Comparison of ENCODE assay signal across 1 cellular context in the genomic region with DNA sequence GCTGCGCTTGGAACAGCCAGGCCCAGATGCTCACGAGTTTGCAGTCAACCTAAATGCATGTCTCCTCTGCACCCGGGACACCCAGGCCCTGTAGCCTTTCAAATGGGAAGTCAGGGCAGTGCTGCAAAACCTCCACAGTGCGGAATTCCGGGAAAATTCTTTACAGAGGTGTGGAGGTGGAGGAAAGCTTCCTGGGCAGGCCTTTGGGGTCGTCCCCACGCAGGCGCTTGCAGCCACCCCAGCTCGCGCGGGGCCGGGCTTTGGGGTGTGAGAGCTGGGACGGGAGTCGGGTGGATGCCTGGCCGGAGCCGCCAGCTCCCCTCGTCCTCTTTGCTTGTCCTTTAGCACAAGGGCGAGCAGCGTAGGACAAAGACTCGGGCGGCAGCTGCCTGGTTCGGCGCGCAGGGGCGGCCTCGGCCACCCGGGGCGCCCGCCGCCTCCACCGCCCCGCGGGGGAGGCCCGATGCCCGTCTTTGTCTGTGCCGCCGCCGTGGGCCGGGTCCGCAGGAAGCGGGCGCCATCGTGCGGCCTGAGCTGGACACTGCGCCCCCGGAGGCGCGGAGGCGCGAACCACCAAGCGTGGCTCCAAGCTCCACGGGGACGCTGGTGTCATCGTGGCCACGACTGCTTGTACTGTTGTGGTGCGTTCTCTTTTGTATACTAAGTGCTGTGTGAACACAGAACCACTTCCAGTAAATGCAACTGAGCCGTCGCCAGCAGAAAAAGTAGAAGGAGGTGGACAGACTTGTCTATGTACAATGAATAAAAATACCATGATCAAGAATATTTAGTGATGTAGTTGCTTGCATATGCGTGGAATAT.
TF ChIP-seq lines count a peak whose summit lies in the region.

No MANE protein-coding gene starts in this region.

TF ChIP-seq in K562, 482 proteins besides CTCF, POLR2A, EP300 and RAD21:
- TF ChIP-seq POU5F1 (IDR thresholded peaks at IDR 0.05; ENCODE audit: borderline replicate concordance, low read depth, low read length, partially characterized antibody): no peak
- TF ChIP-seq, protein P1, sequence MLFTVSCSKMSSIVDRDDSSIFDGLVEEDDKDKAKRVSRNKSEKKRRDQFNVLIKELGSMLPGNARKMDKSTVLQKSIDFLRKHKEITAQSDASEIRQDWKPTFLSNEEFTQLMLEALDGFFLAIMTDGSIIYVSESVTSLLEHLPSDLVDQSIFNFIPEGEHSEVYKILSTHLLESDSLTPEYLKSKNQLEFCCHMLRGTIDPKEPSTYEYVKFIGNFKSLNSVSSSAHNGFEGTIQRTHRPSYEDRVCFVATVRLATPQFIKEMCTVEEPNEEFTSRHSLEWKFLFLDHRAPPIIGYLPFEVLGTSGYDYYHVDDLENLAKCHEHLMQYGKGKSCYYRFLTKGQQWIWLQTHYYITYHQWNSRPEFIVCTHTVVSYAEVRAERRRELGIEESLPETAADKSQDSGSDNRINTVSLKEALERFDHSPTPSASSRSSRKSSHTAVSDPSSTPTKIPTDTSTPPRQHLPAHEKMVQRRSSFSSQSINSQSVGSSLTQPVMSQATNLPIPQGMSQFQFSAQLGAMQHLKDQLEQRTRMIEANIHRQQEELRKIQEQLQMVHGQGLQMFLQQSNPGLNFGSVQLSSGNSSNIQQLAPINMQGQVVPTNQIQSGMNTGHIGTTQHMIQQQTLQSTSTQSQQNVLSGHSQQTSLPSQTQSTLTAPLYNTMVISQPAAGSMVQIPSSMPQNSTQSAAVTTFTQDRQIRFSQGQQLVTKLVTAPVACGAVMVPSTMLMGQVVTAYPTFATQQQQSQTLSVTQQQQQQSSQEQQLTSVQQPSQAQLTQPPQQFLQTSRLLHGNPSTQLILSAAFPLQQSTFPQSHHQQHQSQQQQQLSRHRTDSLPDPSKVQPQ (CRISPR knock-in tag; IDR thresholded peaks at IDR 0.05; ENCODE audit: borderline replicate concordance): no peak
- TF ChIP-seq TBP (optimal IDR thresholded peaks at IDR 0.05; ENCODE audit: low read depth, low read length): no peak
- TF ChIP-seq HNRNPL (IDR thresholded peaks at IDR 0.05; ENCODE audit: low read depth, low read length): peak; percentile 62; the same call in 1 of the 2 replicates
- TF ChIP-seq SMC3 (conservative IDR thresholded peaks at IDR 0.05; ENCODE audit: insufficient read depth, low read depth, low read length): peak; percentile 74
- no peak for TF ChIP-seq PPARD (CRISPR knock-in tag; IDR thresholded peaks at IDR 0.05)
- peak; percentile 39 for TF ChIP-seq ZFP36 (IDR thresholded peaks at IDR 0.05; ENCODE audit: low read depth, low read length, partially characterized antibody)
- TF ChIP-seq, protein P2, sequence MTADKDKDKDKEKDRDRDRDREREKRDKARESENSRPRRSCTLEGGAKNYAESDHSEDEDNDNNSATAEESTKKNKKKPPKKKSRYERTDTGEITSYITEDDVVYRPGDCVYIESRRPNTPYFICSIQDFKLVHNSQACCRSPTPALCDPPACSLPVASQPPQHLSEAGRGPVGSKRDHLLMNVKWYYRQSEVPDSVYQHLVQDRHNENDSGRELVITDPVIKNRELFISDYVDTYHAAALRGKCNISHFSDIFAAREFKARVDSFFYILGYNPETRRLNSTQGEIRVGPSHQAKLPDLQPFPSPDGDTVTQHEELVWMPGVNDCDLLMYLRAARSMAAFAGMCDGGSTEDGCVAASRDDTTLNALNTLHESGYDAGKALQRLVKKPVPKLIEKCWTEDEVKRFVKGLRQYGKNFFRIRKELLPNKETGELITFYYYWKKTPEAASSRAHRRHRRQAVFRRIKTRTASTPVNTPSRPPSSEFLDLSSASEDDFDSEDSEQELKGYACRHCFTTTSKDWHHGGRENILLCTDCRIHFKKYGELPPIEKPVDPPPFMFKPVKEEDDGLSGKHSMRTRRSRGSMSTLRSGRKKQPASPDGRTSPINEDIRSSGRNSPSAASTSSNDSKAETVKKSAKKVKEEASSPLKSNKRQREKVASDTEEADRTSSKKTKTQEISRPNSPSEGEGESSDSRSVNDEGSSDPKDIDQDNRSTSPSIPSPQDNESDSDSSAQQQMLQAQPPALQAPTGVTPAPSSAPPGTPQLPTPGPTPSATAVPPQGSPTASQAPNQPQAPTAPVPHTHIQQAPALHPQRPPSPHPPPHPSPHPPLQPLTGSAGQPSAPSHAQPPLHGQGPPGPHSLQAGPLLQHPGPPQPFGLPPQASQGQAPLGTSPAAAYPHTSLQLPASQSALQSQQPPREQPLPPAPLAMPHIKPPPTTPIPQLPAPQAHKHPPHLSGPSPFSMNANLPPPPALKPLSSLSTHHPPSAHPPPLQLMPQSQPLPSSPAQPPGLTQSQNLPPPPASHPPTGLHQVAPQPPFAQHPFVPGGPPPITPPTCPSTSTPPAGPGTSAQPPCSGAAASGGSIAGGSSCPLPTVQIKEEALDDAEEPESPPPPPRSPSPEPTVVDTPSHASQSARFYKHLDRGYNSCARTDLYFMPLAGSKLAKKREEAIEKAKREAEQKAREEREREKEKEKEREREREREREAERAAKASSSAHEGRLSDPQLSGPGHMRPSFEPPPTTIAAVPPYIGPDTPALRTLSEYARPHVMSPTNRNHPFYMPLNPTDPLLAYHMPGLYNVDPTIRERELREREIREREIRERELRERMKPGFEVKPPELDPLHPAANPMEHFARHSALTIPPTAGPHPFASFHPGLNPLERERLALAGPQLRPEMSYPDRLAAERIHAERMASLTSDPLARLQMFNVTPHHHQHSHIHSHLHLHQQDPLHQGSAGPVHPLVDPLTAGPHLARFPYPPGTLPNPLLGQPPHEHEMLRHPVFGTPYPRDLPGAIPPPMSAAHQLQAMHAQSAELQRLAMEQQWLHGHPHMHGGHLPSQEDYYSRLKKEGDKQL (CRISPR knock-in tag; IDR thresholded peaks at IDR 0.05; ENCODE audit: borderline replicate concordance): no peak
- peak; percentile 12; the same call in 1 of the 2 replicates for TF ChIP-seq E2F3 (CRISPR knock-in tag; IDR thresholded peaks at IDR 0.05)
- TF ChIP-seq, protein P3, sequence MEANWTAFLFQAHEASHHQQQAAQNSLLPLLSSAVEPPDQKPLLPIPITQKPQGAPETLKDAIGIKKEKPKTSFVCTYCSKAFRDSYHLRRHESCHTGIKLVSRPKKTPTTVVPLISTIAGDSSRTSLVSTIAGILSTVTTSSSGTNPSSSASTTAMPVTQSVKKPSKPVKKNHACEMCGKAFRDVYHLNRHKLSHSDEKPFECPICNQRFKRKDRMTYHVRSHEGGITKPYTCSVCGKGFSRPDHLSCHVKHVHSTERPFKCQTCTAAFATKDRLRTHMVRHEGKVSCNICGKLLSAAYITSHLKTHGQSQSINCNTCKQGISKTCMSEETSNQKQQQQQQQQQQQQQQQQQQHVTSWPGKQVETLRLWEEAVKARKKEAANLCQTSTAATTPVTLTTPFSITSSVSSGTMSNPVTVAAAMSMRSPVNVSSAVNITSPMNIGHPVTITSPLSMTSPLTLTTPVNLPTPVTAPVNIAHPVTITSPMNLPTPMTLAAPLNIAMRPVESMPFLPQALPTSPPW (CRISPR knock-in tag; IDR thresholded peaks at IDR 0.05): peak; percentile 39; the same call in 1 of the 2 replicates
- peak; percentile 88 for TF ChIP-seq RB1 (IDR thresholded peaks at IDR 0.05; ENCODE audit: low read depth)
- no peak for TF ChIP-seq TGIF2 (CRISPR knock-in tag; IDR thresholded peaks at IDR 0.05)
- TF ChIP-seq RCOR1 (IDR thresholded peaks at IDR 0.05; ENCODE audit: borderline replicate concordance in 1 of 2, low read depth in 2 of 2, low read length in 2 of 2): 0 out of 4 replicates have a peak, but pooled peaks of 1 of the 2 experiments have one; percentile 15
- no peak for TF ChIP-seq ZNF3 (CRISPR knock-in tag; IDR thresholded peaks at IDR 0.05)
- TF ChIP-seq CBX8 (IDR thresholded peaks at IDR 0.05; ENCODE audit: borderline replicate concordance, extremely low read depth, low read depth, low read length, poor library complexity, severe bottlenecking): no peak
- 0 out of 2 replicates have a peak, but pooled peaks have one; percentile 8 for TF ChIP-seq ERF (CRISPR knock-in tag; IDR thresholded peaks at IDR 0.05)
- no peak for TF ChIP-seq CHD4 (IDR thresholded peaks at IDR 0.05; ENCODE audit: insufficient read depth, insufficient replicate concordance, low read depth, low read length, poor library complexity, severe bottlenecking)
- TF ChIP-seq HNRNPH1 (optimal IDR thresholded peaks at IDR 0.05; ENCODE audit: low read depth, low read length): no peak
- no peak for TF ChIP-seq GTF2F1 (IDR thresholded peaks at IDR 0.05; ENCODE audit: low read depth, low read length)
- peak; percentile 39; the same call in 1 of the 2 replicates for TF ChIP-seq GATAD2B (IDR thresholded peaks at IDR 0.05; ENCODE audit: borderline replicate concordance)
- TF ChIP-seq MAZ (CRISPR knock-in tag; conservative IDR thresholded peaks at IDR 0.05 in 1 of 2, IDR thresholded peaks at IDR 0.05 in 1 of 2): peak; percentile 42 to 49; a peak in 2 of 4 replicates
- TF ChIP-seq, protein P4, sequence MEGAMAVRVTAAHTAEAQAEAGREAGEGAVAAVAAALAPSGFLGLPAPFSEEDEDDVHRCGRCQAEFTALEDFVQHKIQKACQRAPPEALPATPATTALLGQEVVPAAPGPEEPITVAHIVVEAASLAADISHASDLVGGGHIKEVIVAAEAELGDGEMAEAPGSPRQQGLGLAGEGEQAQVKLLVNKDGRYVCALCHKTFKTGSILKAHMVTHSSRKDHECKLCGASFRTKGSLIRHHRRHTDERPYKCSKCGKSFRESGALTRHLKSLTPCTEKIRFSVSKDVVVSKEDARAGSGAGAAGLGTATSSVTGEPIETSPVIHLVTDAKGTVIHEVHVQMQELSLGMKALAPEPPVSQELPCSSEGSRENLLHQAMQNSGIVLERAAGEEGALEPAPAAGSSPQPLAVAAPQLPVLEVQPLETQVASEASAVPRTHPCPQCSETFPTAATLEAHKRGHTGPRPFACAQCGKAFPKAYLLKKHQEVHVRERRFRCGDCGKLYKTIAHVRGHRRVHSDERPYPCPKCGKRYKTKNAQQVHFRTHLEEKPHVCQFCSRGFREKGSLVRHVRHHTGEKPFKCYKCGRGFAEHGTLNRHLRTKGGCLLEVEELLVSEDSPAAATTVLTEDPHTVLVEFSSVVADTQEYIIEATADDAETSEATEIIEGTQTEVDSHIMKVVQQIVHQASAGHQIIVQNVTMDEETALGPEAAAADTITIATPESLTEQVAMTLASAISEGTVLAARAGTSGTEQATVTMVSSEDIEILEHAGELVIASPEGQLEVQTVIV (CRISPR knock-in tag; IDR thresholded peaks at IDR 0.05; ENCODE audit: borderline replicate concordance): no peak
- TF ChIP-seq, protein P5, sequence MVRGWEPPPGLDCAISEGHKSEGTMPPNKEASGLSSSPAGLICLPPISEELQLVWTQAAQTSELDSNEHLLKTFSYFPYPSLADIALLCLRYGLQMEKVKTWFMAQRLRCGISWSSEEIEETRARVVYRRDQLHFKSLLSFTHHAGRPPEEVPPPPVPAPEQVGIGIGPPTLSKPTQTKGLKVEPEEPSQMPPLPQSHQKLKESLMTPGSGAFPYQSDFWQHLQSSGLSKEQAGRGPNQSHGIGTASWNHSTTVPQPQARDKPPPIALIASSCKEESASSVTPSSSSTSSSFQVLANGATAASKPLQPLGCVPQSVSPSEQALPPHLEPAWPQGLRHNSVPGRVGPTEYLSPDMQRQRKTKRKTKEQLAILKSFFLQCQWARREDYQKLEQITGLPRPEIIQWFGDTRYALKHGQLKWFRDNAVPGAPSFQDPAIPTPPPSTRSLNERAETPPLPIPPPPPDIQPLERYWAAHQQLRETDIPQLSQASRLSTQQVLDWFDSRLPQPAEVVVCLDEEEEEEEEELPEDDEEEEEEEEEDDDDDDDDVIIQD (CRISPR knock-in tag; IDR thresholded peaks at IDR 0.05): no peak
- no peak for TF ChIP-seq ZNF586 (CRISPR knock-in tag; conservative IDR thresholded peaks at IDR 0.05)
- TF ChIP-seq HMGN3 (IDR thresholded peaks at IDR 0.05; ENCODE audit: borderline replicate concordance, extremely low read depth, insufficient read length, low read depth, low read length): peak; percentile 58
- TF ChIP-seq, protein P6, sequence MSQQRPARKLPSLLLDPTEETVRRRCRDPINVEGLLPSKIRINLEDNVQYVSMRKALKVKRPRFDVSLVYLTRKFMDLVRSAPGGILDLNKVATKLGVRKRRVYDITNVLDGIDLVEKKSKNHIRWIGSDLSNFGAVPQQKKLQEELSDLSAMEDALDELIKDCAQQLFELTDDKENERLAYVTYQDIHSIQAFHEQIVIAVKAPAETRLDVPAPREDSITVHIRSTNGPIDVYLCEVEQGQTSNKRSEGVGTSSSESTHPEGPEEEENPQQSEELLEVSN (IDR thresholded peaks at IDR 0.05; ENCODE audit: borderline replicate concordance in 1 of 2, extremely low read depth in 1 of 2, insufficient read depth in 1 of 2, insufficient read length in 1 of 2, low read depth in 1 of 2, low read length in 1 of 2, poor library complexity in 1 of 2, severe bottlenecking in 1 of 2): peak in 1 of 2 experiments; percentile 68
- TF ChIP-seq, protein P7, sequence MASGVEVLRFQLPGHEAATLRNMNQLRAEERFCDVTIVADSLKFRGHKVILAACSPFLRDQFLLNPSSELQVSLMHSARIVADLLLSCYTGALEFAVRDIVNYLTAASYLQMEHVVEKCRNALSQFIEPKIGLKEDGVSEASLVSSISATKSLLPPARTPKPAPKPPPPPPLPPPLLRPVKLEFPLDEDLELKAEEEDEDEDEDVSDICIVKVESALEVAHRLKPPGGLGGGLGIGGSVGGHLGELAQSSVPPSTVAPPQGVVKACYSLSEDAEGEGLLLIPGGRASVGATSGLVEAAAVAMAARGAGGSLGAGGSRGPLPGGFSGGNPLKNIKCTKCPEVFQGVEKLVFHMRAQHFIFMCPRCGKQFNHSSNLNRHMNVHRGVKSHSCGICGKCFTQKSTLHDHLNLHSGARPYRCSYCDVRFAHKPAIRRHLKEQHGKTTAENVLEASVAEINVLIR (CRISPR knock-in tag; IDR thresholded peaks at IDR 0.05): no peak
- TF ChIP-seq SAFB (IDR thresholded peaks at IDR 0.05; ENCODE audit: borderline replicate concordance, low read depth, low read length): peak; percentile 65; the same call in 1 of the 2 replicates
- no peak for TF ChIP-seq ETV5 (CRISPR knock-in tag; IDR thresholded peaks at IDR 0.05; ENCODE audit: low read depth)
- 0 out of 2 replicates have a peak, but pooled peaks have one; percentile 23 for TF ChIP-seq CREM (IDR thresholded peaks at IDR 0.05; ENCODE audit: low read depth)
- peak; percentile 46 for TF ChIP-seq CXXC5 (CRISPR knock-in tag; IDR thresholded peaks at IDR 0.05)
- 0 out of 2 replicates have a peak, but pooled peaks have one; percentile 22 for TF ChIP-seq ATF7 (IDR thresholded peaks at IDR 0.05)
- no peak for TF ChIP-seq MAFF (IDR thresholded peaks at IDR 0.05; ENCODE audit: low read length)
- TF ChIP-seq, protein P8, sequence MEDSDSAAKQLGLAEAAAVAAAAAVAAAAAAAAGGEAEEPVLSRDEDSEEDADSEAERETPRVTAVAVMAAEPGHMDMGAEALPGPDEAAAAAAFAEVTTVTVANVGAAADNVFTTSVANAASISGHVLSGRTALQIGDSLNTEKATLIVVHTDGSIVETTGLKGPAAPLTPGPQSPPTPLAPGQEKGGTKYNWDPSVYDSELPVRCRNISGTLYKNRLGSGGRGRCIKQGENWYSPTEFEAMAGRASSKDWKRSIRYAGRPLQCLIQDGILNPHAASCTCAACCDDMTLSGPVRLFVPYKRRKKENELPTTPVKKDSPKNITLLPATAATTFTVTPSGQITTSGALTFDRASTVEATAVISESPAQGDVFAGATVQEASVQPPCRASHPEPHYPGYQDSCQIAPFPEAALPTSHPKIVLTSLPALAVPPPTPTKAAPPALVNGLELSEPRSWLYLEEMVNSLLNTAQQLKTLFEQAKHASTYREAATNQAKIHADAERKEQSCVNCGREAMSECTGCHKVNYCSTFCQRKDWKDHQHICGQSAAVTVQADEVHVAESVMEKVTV (CRISPR knock-in tag; IDR thresholded peaks at IDR 0.05): 0 out of 2 replicates have a peak, but pooled peaks have one; percentile 15
- peak; percentile 55; the same call in 1 of the 2 replicates for TF ChIP-seq STAG1 (CRISPR knock-in tag; IDR thresholded peaks at IDR 0.05; ENCODE audit: borderline replicate concordance)
- TF ChIP-seq CTBP1 (IDR thresholded peaks at IDR 0.05; ENCODE audit: borderline replicate concordance): peak; percentile 48; the same call in 1 of the 2 replicates
- no peak for TF ChIP-seq SIRT6 (IDR thresholded peaks at IDR 0.05; ENCODE audit: low read depth, low read length)
